2 cellular contexts compared by ENCODE assay signal in genomic region chr14:36973806-36974442, GRCh38.
TF ChIP-seq lines count a peak whose summit lies in the region.

No MANE protein-coding gene starts in this region.

TF ChIP-seq in IMR-90, 13 proteins besides CTCF, POLR2A, EP300 and RAD21 (continued from another document):
- TF ChIP-seq BHLHE40 (IDR thresholded peaks at IDR 0.05; ENCODE audit: low read depth, low read length) = no peak
- TF ChIP-seq MAFK (IDR thresholded peaks at IDR 0.05; ENCODE audit: low read depth, low read length) = no peak
- TF ChIP-seq FOS (IDR thresholded peaks at IDR 0.05; ENCODE audit: low read depth, low read length) = peak; percentile 62; the same call in 1 of the 2 replicates
- no peak for TF ChIP-seq RFX5 (IDR thresholded peaks at IDR 0.05; ENCODE audit: low read depth, low read length)

TF ChIP-seq in endothelial cell of umbilical vein, 7 proteins besides CTCF, POLR2A, EP300 and RAD21 (continued from another document):
- TF ChIP-seq FOS (IDR thresholded peaks at IDR 0.05; ENCODE audit: borderline replicate concordance, insufficient read depth, low read length) = peak; percentile 59
- TF ChIP-seq MYC (IDR thresholded peaks at IDR 0.05; ENCODE audit: low read depth, low read length) = no peak
